12 cellular contexts compared by ENCODE assay signal in the genomic region with DNA sequence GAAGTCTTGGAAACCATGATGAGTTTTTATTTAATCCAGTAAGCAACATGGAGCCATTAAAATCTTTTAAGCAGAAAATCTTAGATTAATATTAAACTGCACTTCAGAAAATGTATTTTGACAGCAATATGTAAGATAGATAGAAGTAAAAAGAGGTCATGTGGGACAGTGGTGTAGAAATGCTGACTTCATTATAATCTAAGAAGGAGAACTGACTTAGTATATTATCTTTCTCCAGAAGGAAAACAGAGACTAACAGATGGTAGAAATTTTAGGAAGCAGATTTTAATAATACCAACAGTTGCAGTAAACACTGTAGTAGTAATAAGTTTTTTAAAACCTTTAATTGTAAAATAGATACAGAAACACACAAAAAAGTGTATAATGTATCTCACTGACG.
"Had no signal": no experiment of that assay in that cellular context is flagged by ENCODE, and none has a peak within 500 bp of the region (broad histone marks: within the 10 kb centered on the region; RNA-seq: fewer than 3 reads in every experiment).

No MANE protein-coding gene starts in this region.

- ATAC-seq: activated CD8-positive, alpha-beta T cell treated with anti-CD3 and anti-CD28 coated beads for 36 hours; activated naive CD8-positive, alpha-beta T cell treated with anti-CD3 and anti-CD28 coated beads, Interleukin-2, amount 50 U/mL, for 24 hours; activated T-cell treated with anti-CD3 and anti-CD28 coated beads, Interleukin-2, amount 50 U/mL, for 72 hours; stimulated activated naive B cell treated with anti-CD40 and anti-IgM and Interleukin-4, amounts not matched to agents 10 μg/mL and 1 μg/mL and 100 μg/mL, for 72 hours; T-cell had no signal

- H3K27ac ChIP-seq: lower lobe of right lung had no signal

- H3K4me1 ChIP-seq: lower lobe of right lung had no signal

- DNase-seq: activated CD4-positive, alpha-beta T cell treated with anti-CD3 and anti-CD28 coated beads for 4 hours; activated CD8-positive, alpha-beta memory T cell treated with anti-CD3 and anti-CD28 coated beads, Interleukin-2, amount 50 U/mL, for 4 hours; activated CD8-positive, alpha-beta T cell treated with anti-CD3 and anti-CD28 coated beads for 36 hours; activated naive CD8-positive, alpha-beta T cell treated with anti-CD3 and anti-CD28 coated beads, Interleukin-2, amount 50 U/mL, for 24 hours; activated T-cell treated with anti-CD3 and anti-CD28 coated beads, Interleukin-2, amount 50 U/mL, for 72 hours; hippocampal formation; lower lobe of right lung; naive B cell; stimulated activated CD4-positive, alpha-beta T cell treated with anti-CD3 and anti-CD28 coated beads, Interleukin-2, amount 100 ng/mL, for 24 hours; stimulated activated naive B cell treated with anti-CD40 and anti-IgM and Interleukin-4, amounts not matched to agents 10 μg/mL and 1 μg/mL and 100 μg/mL, for 72 hours; substantia nigra; T-cell had no signal

- H3K9me3 ChIP-seq: lower lobe of right lung had no signal

- H3K4me3 ChIP-seq: lower lobe of right lung had no signal
